Comparison of ENCODE assay signal across 35 cellular contexts in the genomic region with DNA sequence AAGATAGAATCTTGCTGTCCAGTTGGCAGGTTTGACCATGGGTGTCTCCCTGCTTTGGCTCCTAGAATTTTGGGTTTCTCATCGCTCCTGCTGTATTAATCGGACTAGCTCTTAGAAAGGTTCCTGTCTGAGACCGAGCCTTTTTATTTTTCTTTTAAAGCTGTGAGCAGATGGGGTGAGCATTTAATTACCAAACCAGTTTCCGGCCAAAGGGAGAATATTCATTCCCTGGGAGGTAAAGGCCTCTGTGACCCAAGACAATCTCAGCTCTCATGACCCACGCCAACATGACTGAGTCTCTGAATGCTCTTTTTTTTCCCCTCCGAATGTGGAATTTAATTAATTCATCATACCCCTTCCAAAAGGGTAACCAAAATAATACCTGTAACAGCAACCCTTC.
"Had no signal": no experiment of that assay in that cellular context is flagged by ENCODE, and none has a peak within 500 bp of the region (broad histone marks: within the 10 kb centered on the region; RNA-seq: fewer than 3 reads in every experiment).

No MANE protein-coding gene starts in this region.

- DNase-seq: Karpas-422, Kasumi-1, MG63, MM.1S, MV-4-11, NCI-H1048, NCI-H1092, NCI-H1092 treated with DMSO at 0.1 percent for 48 hours, NCI-H1105, NCI-H1105 treated with DMSO at 0.1 percent for 48 hours, NCI-H1417, NCI-H1417 treated with DMSO at 0.1 percent for 48 hours, NCI-H1436, NCI-H1436 treated with DMSO at 0.1 percent for 48 hours, NCI-H146, NCI-H1694, NCI-H1694 treated with DMSO at 0.1 percent for 48 hours, NCI-H187, NCI-H187 treated with DMSO at 0.1 percent for 48 hours, NCI-H1930, NCI-H2029, NCI-H2029 treated with DMSO at 0.1 percent for 48 hours, NCI-H2081, NCI-H2081 treated with DMSO at 0.1 percent for 48 hours, NCI-H2107, NCI-H2171, NCI-H2171 treated with DMSO at 0.1 percent for 48 hours, NCI-H2227 treated with DMSO at 0.1 percent for 48 hours, NCI-H226, NCI-H345, NCI-H446, NCI-H446 treated with DMSO at 0.1 percent for 48 hours, NCI-H510A, NCI-H510A treated with DMSO at 0.1 percent for 48 hours, NCI-H524 had no signal
